1 cellular context compared by ENCODE assay signal in the genomic region with DNA sequence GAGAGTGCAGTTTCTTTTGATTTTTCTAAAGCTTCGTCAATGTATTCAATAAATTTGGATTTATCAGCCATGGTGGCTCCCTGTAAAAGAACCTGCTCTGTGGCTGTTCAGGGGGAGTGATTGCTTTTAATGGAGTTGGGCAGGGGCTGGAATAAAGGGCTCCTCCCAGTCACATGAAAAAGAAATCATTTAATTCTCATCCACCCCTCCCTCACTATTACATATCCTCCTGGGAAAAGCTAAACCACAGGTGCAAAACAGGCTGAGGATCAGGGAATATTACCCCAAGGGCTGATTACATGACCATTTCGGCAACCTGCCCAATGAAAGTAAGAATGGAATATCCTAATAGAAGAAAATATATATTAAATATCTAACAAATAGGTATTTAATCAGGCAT.
TF ChIP-seq lines count a peak whose summit lies in the region.

A gene with protein sequence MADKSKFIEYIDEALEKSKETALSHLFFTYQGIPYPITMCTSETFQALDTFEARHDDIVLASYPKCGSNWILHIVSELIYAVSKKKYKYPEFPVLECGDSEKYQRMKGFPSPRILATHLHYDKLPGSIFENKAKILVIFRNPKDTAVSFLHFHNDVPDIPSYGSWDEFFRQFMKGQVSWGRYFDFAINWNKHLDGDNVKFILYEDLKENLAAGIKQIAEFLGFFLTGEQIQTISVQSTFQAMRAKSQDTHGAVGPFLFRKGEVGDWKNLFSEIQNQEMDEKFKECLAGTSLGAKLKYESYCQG (minus strand): TSS at position 101 of the 400 bp plus-strand sequence. CDS start 30 bp downstream, at position 71.

TF ChIP-seq in H1, 55 proteins besides CTCF, POLR2A, EP300 and RAD21:
- TF ChIP-seq CBX5 (IDR thresholded peaks at IDR 0.05; ENCODE audit: low read depth, low read length) (no peak), TCF12 (IDR thresholded peaks at IDR 0.05; ENCODE audit: low read depth, low read length) (no peak), PHF8 (conservative IDR thresholded peaks at IDR 0.05; ENCODE audit: low read depth, low read length) (no peak), KDM5A (IDR thresholded peaks at IDR 0.05; ENCODE audit: low read length) (no peak), NANOG (IDR thresholded peaks at IDR 0.05; ENCODE audit: insufficient read depth, low read depth, low read length, poor library complexity, severe bottlenecking) (no peak), RBBP5 (IDR thresholded peaks at IDR 0.05; ENCODE audit: borderline replicate concordance, low read depth, low read length) (no peak), YY1 (IDR thresholded peaks at IDR 0.05; ENCODE audit: low read depth, low read length) (no peak), CHD2 (IDR thresholded peaks at IDR 0.05; ENCODE audit: low read length) (no peak), SAP30 (IDR thresholded peaks at IDR 0.05; ENCODE audit: insufficient read depth, insufficient replicate concordance, low read length) (no peak)
- TF ChIP-seq, protein P1, sequence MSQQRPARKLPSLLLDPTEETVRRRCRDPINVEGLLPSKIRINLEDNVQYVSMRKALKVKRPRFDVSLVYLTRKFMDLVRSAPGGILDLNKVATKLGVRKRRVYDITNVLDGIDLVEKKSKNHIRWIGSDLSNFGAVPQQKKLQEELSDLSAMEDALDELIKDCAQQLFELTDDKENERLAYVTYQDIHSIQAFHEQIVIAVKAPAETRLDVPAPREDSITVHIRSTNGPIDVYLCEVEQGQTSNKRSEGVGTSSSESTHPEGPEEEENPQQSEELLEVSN (IDR thresholded peaks at IDR 0.05) = no peak
TF ChIP-seq in H1: peak in this region for 0.
